11 cellular contexts compared by ENCODE assay signal in genomic region chr2:20190862-20191713, GRCh38. TPM values are rescaled to one million over a fixed set of nuclear protein-coding genes. Genes with fewer than 3 reads are reported as not detected.
DNase-seq lines count a peak whose midpoint lies in the region; ATAC-seq, FAIRE-seq and TF ChIP-seq lines count a peak whose summit lies in the region.
"Had no signal": no experiment of that assay in that cellular context is flagged by ENCODE, and none has a peak within 500 bp of the region (broad histone marks: within the 10 kb centered on the region; RNA-seq: fewer than 3 reads in every experiment).

No MANE protein-coding gene starts in this region.

- H3K36me3 Mint-ChIP-seq in neural progenitor cell: no peaks in the 10 kb centered on the region
- H3K36me3 Mint-ChIP-seq: stimulated activated memory B cell treated with anti-CD40 and anti-IgM and Interleukin-4, amounts not matched to agents 10 μg/mL and 1 μg/mL and 100 μg/mL, for 72 hours had no signal

- no peak overlapping the region for H3K4me3 Mint-ChIP-seq in neural progenitor cell
- H3K4me3 Mint-ChIP-seq: stimulated activated memory B cell treated with anti-CD40 and anti-IgM and Interleukin-4, amounts not matched to agents 10 μg/mL and 1 μg/mL and 100 μg/mL, for 72 hours had no signal

- H3K4me1 ChIP-seq in neural progenitor cell: peaks cover 60% of the 10 kb centered on the region

- H3K79me2 ChIP-seq in neural progenitor cell (ENCODE audit: low read depth): no peaks in the 10 kb centered on the region

- H3K4me1 Mint-ChIP-seq in neural progenitor cell: peaks cover 38% of the 10 kb centered on the region
- H3K4me1 Mint-ChIP-seq: stimulated activated memory B cell treated with anti-CD40 and anti-IgM and Interleukin-4, amounts not matched to agents 10 μg/mL and 1 μg/mL and 100 μg/mL, for 72 hours had no signal

- TF ChIP-seq CTCF in GM10266 (IDR thresholded peaks at IDR 0.05; ENCODE audit: control insufficient read depth, insufficient read depth, low read depth, missing control alignments) (peak; percentile 63), bronchial epithelial cell (IDR thresholded peaks at IDR 0.05; ENCODE audit: insufficient read depth, low read length, severe bottlenecking) (peak; percentile 70), neural progenitor cell (IDR thresholded peaks at IDR 0.05) (peak; percentile 57)

- no peaks in the 10 kb centered on the region for H3K9me3 Mint-ChIP-seq in neural progenitor cell
- H3K9me3 Mint-ChIP-seq: stimulated activated memory B cell treated with anti-CD40 and anti-IgM and Interleukin-4, amounts not matched to agents 10 μg/mL and 1 μg/mL and 100 μg/mL, for 72 hours had no signal

- peak overlapping the region; percentile 7 for H3K27ac ChIP-seq in neural progenitor cell

- no peak overlapping the region for H3K9ac ChIP-seq in neural progenitor cell

- H3K4me3 ChIP-seq in bronchial epithelial cell (ENCODE audit: low read depth, low read length): no peak overlapping the region
- H3K4me3 ChIP-seq in neural progenitor cell: no peak overlapping the region
- H3K4me3 ChIP-seq: pancreas had no signal

- no peak for TF ChIP-seq POLR2A in erythroblast (IDR thresholded peaks at IDR 0.05; ENCODE audit: low read length)

- peaks cover 11% of the 10 kb centered on the region for H3K27me3 Mint-ChIP-seq in neural progenitor cell (ENCODE audit: insufficient read depth, low read depth)

- DNase-seq in GM10266 (ENCODE audit: extremely low spot score) (peak; percentile 60), NAMALWA (ENCODE audit: low spot score) (peak; percentile 51), bronchial epithelial cell (ENCODE audit: low read depth) (no peak), neural progenitor cell (ENCODE audit: low spot score) (peak; percentile 87), erythroblast (lab: John Stamatoyannopoulos, UW) (no peak)
- DNase-seq in activated CD8-positive, alpha-beta memory T cell treated with anti-CD3 and anti-CD28 coated beads, Interleukin-2, amount 50 U/mL, for 48 hours: no peak
- DNase-seq: NCI-H2029 had no signal

- peak overlapping the region; percentile 79 for H3K27ac Mint-ChIP-seq in neural progenitor cell
- H3K27ac Mint-ChIP-seq: stimulated activated memory B cell treated with anti-CD40 and anti-IgM and Interleukin-4, amounts not matched to agents 10 μg/mL and 1 μg/mL and 100 μg/mL, for 72 hours had no signal

- H3K4me2 ChIP-seq in neural progenitor cell: peak overlapping the region; percentile 48

- H3K9me3 ChIP-seq in neural progenitor cell (ENCODE audit: low read depth): no peaks in the 10 kb centered on the region
- H3K9me3 ChIP-seq: pancreas had no signal

- peaks cover 41% of the 10 kb centered on the region for H3F3A ChIP-seq in neural progenitor cell (ENCODE audit: low read depth)

- peaks cover 3% of the 10 kb centered on the region for H4K20me1 ChIP-seq in neural progenitor cell (ENCODE audit: low read depth)

- ATAC-seq in HG02623 (IDR thresholded peaks at IDR 0.05; ENCODE audit: unreplicated experiment) (no peak), GM19035 (IDR thresholded peaks at IDR 0.05; ENCODE audit: unreplicated experiment) (no peak)
- ATAC-seq: stimulated activated memory B cell treated with anti-CD40 and anti-IgM and Interleukin-4, amounts not matched to agents 10 μg/mL and 1 μg/mL and 100 μg/mL, for 72 hours had no signal

- H3K27me3 ChIP-seq in bronchial epithelial cell (ENCODE audit: control insufficient read depth, insufficient read depth, low read length): no peaks in the 10 kb centered on the region
- H3K27me3 ChIP-seq in neural progenitor cell: no peaks in the 10 kb centered on the region
- H3K27me3 ChIP-seq: pancreas had no signal

- no peak overlapping the region for H2AFZ ChIP-seq in neural progenitor cell (replicated peaks)

- H3K36me3 ChIP-seq in bronchial epithelial cell (ENCODE audit: control insufficient read depth, insufficient read depth, low read length) (no peaks in the 10 kb centered on the region), neural progenitor cell (no peaks in the 10 kb centered on the region)
- H3K36me3 ChIP-seq: pancreas had no signal

- no peak for FAIRE-seq in bronchial epithelial cell (lab: Jason Lieb, UNC)
- FAIRE-seq: pancreas had no signal

RNA-seq across cellular contexts. Expression of gene SDC1, which starts 33.8 kb away (rescaled TPM):
- total RNA-seq in bronchial epithelial cell (1,084 and 1,308 TPM in 2 replicates), neural progenitor cell (ENCODE audit: low replicate concordance) (27.5 and 54.0 TPM in 2 replicates)

Comparison
In these comparisons a context has a peak if more than half of its experiments do, and no peak if none do; other contexts are left out.
1. DNase-seq: peak in GM10266 (single experiment), NAMALWA (single experiment) and neural progenitor cell (single experiment); none in bronchial epithelial cell (single experiment), activated CD8-positive, alpha-beta memory T cell treated with anti-CD3 and anti-CD28 coated beads, Interleukin-2, amount 50 U/mL, for 48 hours (single experiment) and erythroblast (0 of 2).
2. RNA of gene SDC1, which starts 33.8 kb away (total RNA-seq): 1,084 to 1,308 TPM in bronchial epithelial cell; 27.5 to 54.0 TPM in neural progenitor cell; every median in the first group is over 10 times any median in the second.
3. Peak in every context shown above with its lines, with median percentiles within 50 percentile points of each other: CTCF ChIP-seq.